Comparison of ENCODE assay signal across 20 cellular contexts in the genomic region with DNA sequence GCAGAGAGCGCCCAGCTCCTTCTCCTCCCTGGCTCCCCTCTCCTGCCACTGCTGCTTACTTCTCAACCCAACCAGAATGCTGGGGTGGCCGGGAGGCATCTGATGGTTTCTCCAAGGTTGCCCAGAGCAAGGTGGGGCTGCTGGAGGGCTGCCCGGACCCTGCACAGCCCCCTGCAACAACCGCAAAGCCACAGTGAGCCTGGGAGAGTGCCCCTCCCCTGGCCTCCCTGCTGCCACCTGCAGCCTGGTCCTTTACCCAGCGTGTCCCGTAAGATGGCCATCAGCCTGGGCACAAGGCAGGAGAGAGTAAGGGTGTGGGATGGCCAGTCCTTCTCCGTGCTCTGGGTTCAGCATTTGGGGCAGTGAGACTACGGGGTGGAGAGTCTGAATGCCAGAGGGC. TPM values are rescaled to one million over a fixed set of nuclear protein-coding genes. Genes with fewer than 3 reads are reported as not detected.
A peak's percentile ranks its signal among the peaks of the same experiment; 100 is the strongest.
DNase-seq lines count a peak whose midpoint lies in the region; ATAC-seq and TF ChIP-seq lines count a peak whose summit lies in the region.
"Had no signal": no experiment of that assay in that cellular context is flagged by ENCODE, and none has a peak within 500 bp of the region (broad histone marks: within the 10 kb centered on the region; RNA-seq: fewer than 3 reads in every experiment).

No MANE protein-coding gene starts in this region.

- H3F3A ChIP-seq in PC-3 (ENCODE audit: low read length, unreplicated experiment) = no peaks in the 10 kb centered on the region

- no peaks in the 10 kb centered on the region for H3K79me2 ChIP-seq in H9 (ENCODE audit: insufficient read depth, low read length)
- H3K79me2 ChIP-seq in PC-3 (ENCODE audit: low read length) = no peaks in the 10 kb centered on the region

- H3K23ac ChIP-seq in H9 (ENCODE audit: insufficient read length, low read depth, low read length) = no peak overlapping the region
- no peak overlapping the region for H3K23ac ChIP-seq in neuronal stem cell (ENCODE audit: low read depth, low read length, poor library complexity)

- H4K8ac ChIP-seq in H9 (replicated peaks; ENCODE audit: insufficient read length, low read depth, low read length) (no peak overlapping the region), neuronal stem cell (ENCODE audit: low read depth, low read length) (no peak overlapping the region)

- H3K27ac ChIP-seq in H9 (ENCODE audit: insufficient read length, low read depth, low read length) (no peak overlapping the region), PC-3 (ENCODE audit: low read length) (no peak overlapping the region), endodermal cell (ENCODE audit: low read depth, low read length) (no peak overlapping the region), neuronal stem cell (replicated peaks; ENCODE audit: low read length) (no peak overlapping the region)
- H3K27ac ChIP-seq: SJCRH30 had no signal

- no peak overlapping the region for H2AK5ac ChIP-seq in H9 (ENCODE audit: insufficient read length, low read length)
- peak overlapping the region; percentile 72 for H2AK5ac ChIP-seq in neuronal stem cell (ENCODE audit: low read depth, low read length)

- H4K20me1 ChIP-seq in H9 (ENCODE audit: control insufficient read depth, insufficient read depth, insufficient read length) (no peaks in the 10 kb centered on the region), PC-3 (ENCODE audit: low read length) (no peaks in the 10 kb centered on the region)

- no peak overlapping the region for H2AFZ ChIP-seq in H9 (ENCODE audit: low read length)
- H2AFZ ChIP-seq in PC-3 (ENCODE audit: low read length) = no peak overlapping the region
- no peak overlapping the region for H2AFZ ChIP-seq in neuronal stem cell (ENCODE audit: low read length)

- no peak overlapping the region for H4K5ac ChIP-seq in H9 (ENCODE audit: insufficient read length, low read depth, low read length)

- H3K27me3 ChIP-seq in H9 (ENCODE audit: insufficient read depth, low read length) = no peaks in the 10 kb centered on the region
- H3K27me3 ChIP-seq in PC-3 (ENCODE audit: low read length) = no peaks in the 10 kb centered on the region
- no peaks in the 10 kb centered on the region for H3K27me3 ChIP-seq in endodermal cell (ENCODE audit: control insufficient read depth, insufficient read depth, low read length, poor library complexity, severe bottlenecking)
- no peaks in the 10 kb centered on the region for H3K27me3 ChIP-seq in neuronal stem cell (ENCODE audit: control insufficient read depth in 3 of 3, insufficient read depth in 3 of 3, low read depth in 1 of 3, low read length in 3 of 3)

- H3K36me3 ChIP-seq in PC-3 (ENCODE audit: low read depth, low read length) = no peaks in the 10 kb centered on the region
- no peaks in the 10 kb centered on the region for H3K36me3 ChIP-seq in endodermal cell (ENCODE audit: control insufficient read depth, insufficient read depth, low read length)
- H3K36me3 ChIP-seq in neuronal stem cell (replicated peaks in 1 of 2; ENCODE audit: control insufficient read depth in 2 of 2, insufficient read depth in 2 of 2, low read length in 2 of 2) = no peaks in the 10 kb centered on the region
- H3K36me3 ChIP-seq: SJCRH30 had no signal

- H3K4me1 Mint-ChIP-seq in H9 (peaks cover 11% of the 10 kb centered on the region in 2 experiments), endodermal cell (peaks cover 2% of the 10 kb centered on the region)
- H3K4me1 Mint-ChIP-seq: CD14-positive monocyte had no signal

- CTCF ChIA-PET in PC-3 (lab: Charles Lee) = no interaction called here

- DNase-seq in H9 = no peak
- no peak for DNase-seq in PC-3
- DNase-seq in endodermal cell = peak; percentile 49
- no peak for DNase-seq in neuronal stem cell (ENCODE audit: low spot score)
- DNase-seq in SKM-1 (lab: John Stamatoyannopoulos, UW; ENCODE audit: unreplicated experiment) = no peak
- DNase-seq in stimulated activated CD8-positive, alpha-beta memory T cell treated with anti-CD3 and anti-CD28 coated beads, Interleukin-4, amount 100 ng/mL, for 48 hours = no peak
- no peak for DNase-seq in AG08395 (ENCODE audit: low spot score)
- DNase-seq: ACHN, DMS79 treated with DMSO at 0.1 percent for 48 hours, GOT3, HFFc6, NCI-H1105 treated with DMSO at 0.1 percent for 48 hours, NCI-H1694 treated with DMSO at 0.1 percent for 48 hours, NCI-H2227 treated with DMSO at 0.1 percent for 48 hours, NCI-H524, NCI-H82, SJCRH30, T-helper 17 cell had no signal

- peak; percentile 64 for ATAC-seq in PC-3
- ATAC-seq: T-helper 17 cell had no signal

- H3K36me3 Mint-ChIP-seq in H9 (ENCODE audit: insufficient read depth in 1 of 3, low read depth in 3 of 3) (peaks cover 0 to 22% (median 5%) of the 10 kb centered on the region in 3 experiments; a peak in 3 of 7 replicates), endodermal cell (ENCODE audit: low read depth) (no peaks in the 10 kb centered on the region)

- H2BK5ac ChIP-seq in H9 (ENCODE audit: insufficient read length, low read length) (no peak overlapping the region), neuronal stem cell (ENCODE audit: low read length) (no peak overlapping the region)

- H3K4ac ChIP-seq in H9 (ENCODE audit: low read depth, low read length) (no peak overlapping the region), neuronal stem cell (ENCODE audit: low read length) (no peak overlapping the region)

- H3K27ac Mint-ChIP-seq in H9 (no peak overlapping the region), endodermal cell (no peak overlapping the region)
- H3K27ac Mint-ChIP-seq: HFFc6 had no signal

- no peaks in the 10 kb centered on the region for H3K9me2 ChIP-seq in PC-3 (replicated peaks; ENCODE audit: low read length)

- H3K14ac ChIP-seq in H9 (ENCODE audit: insufficient read depth, low read length) (no peak overlapping the region; the same call in 1 of the 2 replicates), neuronal stem cell (ENCODE audit: low read length) (no peak overlapping the region)

- TF ChIP-seq CTCF in H9 (conservative IDR thresholded peaks at IDR 0.05) = peak; percentile 25; the same call in 2 of the 3 replicates
- TF ChIP-seq CTCF in PC-3 (conservative IDR thresholded peaks at IDR 0.05; ENCODE audit: low read depth, low read length) = peak; percentile 46
- TF ChIP-seq CTCF in endodermal cell (conservative IDR thresholded peaks at IDR 0.05) = peak; percentile 48

- no peak overlapping the region for H3K4me3 ChIP-seq in PC-3 (ENCODE audit: low read length)
- H3K4me3 ChIP-seq in endodermal cell (ENCODE audit: low read length) = no peak overlapping the region
- no peak overlapping the region for H3K4me3 ChIP-seq in neuronal stem cell (ENCODE audit: low read length in 2 of 2)
- H3K4me3 ChIP-seq: SJCRH30 had no signal

- BruUV-seq in PC-3 (replicated peaks; lab: Mats Ljungman, UMichigan) = no TSS peak

- no peak overlapping the region for H3K18ac ChIP-seq in H9 (ENCODE audit: insufficient read length, low read depth, low read length)
- H3K18ac ChIP-seq in neuronal stem cell (ENCODE audit: low read length) = peak overlapping the region; percentile 44

- H3K23me2 ChIP-seq in H9 (ENCODE audit: insufficient read length, low read depth, low read length, poor library complexity, severe bottlenecking) = no peaks in the 10 kb centered on the region

- H2BK120ac ChIP-seq in H9 (ENCODE audit: low read depth, low read length, poor library complexity, severe bottlenecking) (no peak overlapping the region), neuronal stem cell (ENCODE audit: low read depth, low read length) (no peak overlapping the region)

- H3K4me1 ChIP-seq in H9 (ENCODE audit: insufficient read depth, low read length) = no peaks in the 10 kb centered on the region
- H3K4me1 ChIP-seq in PC-3 (ENCODE audit: insufficient read depth, low read length) = no peaks in the 10 kb centered on the region
- peaks cover 7% of the 10 kb centered on the region for H3K4me1 ChIP-seq in endodermal cell (ENCODE audit: control insufficient read depth, insufficient read depth, low read length)
- peaks cover 0 to 7% of the 10 kb centered on the region in 2 donors for H3K4me1 ChIP-seq in neuronal stem cell (ENCODE audit: control insufficient read depth in 2 of 2, insufficient read depth in 1 of 2, low read depth in 1 of 2, low read length in 2 of 2)
- H3K4me1 ChIP-seq: SJCRH30 had no signal

- H2BK15ac ChIP-seq in H9 (ENCODE audit: low read depth, low read length) (no peak overlapping the region), neuronal stem cell (ENCODE audit: low read length) (peak overlapping the region; percentile 11)

- H3K9me3 ChIP-seq in H9 (ENCODE audit: control insufficient read depth, low read depth, low read length) = no peaks in the 10 kb centered on the region
- H3K9me3 ChIP-seq in PC-3 (ENCODE audit: low read length) = no peaks in the 10 kb centered on the region
- H3K9me3 ChIP-seq in endodermal cell (ENCODE audit: control insufficient read depth, low read length) = no peaks in the 10 kb centered on the region
- peaks cover 0 to 6% of the 10 kb centered on the region in 2 donors for H3K9me3 ChIP-seq in neuronal stem cell (replicated peaks in 1 of 2; ENCODE audit: control insufficient read depth in 2 of 2, insufficient read depth in 1 of 2, low read depth in 1 of 2, low read length in 2 of 2)
- H3K9me3 ChIP-seq: SJCRH30 had no signal

- H4K91ac ChIP-seq in H9 (ENCODE audit: insufficient read length, low read depth, low read length) (no peak overlapping the region), neuronal stem cell (ENCODE audit: low read depth, low read length, poor library complexity) (no peak overlapping the region)

- H2BK20ac ChIP-seq in H9 (ENCODE audit: low read depth, low read length, poor library complexity, severe bottlenecking) = no peak overlapping the region

- H3K4me2 ChIP-seq in H9 (ENCODE audit: insufficient read depth, insufficient read length, low read length) (no peak overlapping the region), PC-3 (ENCODE audit: low read length) (no peak overlapping the region), neuronal stem cell (ENCODE audit: insufficient read depth, low read length, poor library complexity, severe bottlenecking) (no peak overlapping the region)

- no peak overlapping the region for H3T11ph ChIP-seq in H9 (ENCODE audit: low read length)

- H3K27me3 Mint-ChIP-seq in H9 (ENCODE audit: low read depth) (peaks cover 2% of the 10 kb centered on the region; the same call in 1 of the 2 replicates), endodermal cell (ENCODE audit: insufficient read depth) (peaks cover 4% of the 10 kb centered on the region)
- H3K27me3 Mint-ChIP-seq: T-helper 17 cell had no signal

- H3K56ac ChIP-seq in H9 (ENCODE audit: insufficient read length, low read depth, low read length) = no peak overlapping the region

- intact Hi-C loops in PC-3 (cut with micrococcal nuclease) = no loop called here

- H3K79me1 ChIP-seq in H9 (ENCODE audit: insufficient read depth, low read depth, low read length, poor library complexity, severe bottlenecking) (no peaks in the 10 kb centered on the region), neuronal stem cell (ENCODE audit: low read depth, low read length) (no peaks in the 10 kb centered on the region)

- H3K9me3 Mint-ChIP-seq in H9 (peaks cover 0 to 3% of the 10 kb centered on the region in 2 experiments; a peak in 3 of 5 replicates), endodermal cell (peaks cover 6% of the 10 kb centered on the region)

- no CpG with 5 or more reads among the region's 8 CpGs for WGBS in H9 (ENCODE audit: extremely low coverage, insufficient read length, low lambda C conversion rate)
- WGBS in endodermal cell (ENCODE audit: insufficient coverage in 1 of 2, insufficient read length in 1 of 2), 2 experiments = 81% methylated on average over 8 of the region's 8 CpGs; no CpG with 5 or more reads in 1 of the 2 experiments
- WGBS in neuronal stem cell (ENCODE audit: extremely low coverage in 2 of 2, insufficient read length in 2 of 2, insufficient replicate concordance in 1 of 2), 2 donors = no CpG with 5 or more reads among the region's 8 CpGs

- POLR2A ChIA-PET in PC-3 (lab: Charles Lee; ENCODE audit: unreplicated experiment) = no interaction called here

- H3K9ac ChIP-seq in H9 (ENCODE audit: extremely low read depth, insufficient read length, low read length) (no peak overlapping the region), PC-3 (ENCODE audit: low read length) (no peak overlapping the region), endodermal cell (ENCODE audit: extremely low read depth, low read length, poor library complexity, severe bottlenecking) (no peak overlapping the region), neuronal stem cell (ENCODE audit: low read depth, low read length, poor library complexity) (peak overlapping the region; percentile 81)

- H2BK12ac ChIP-seq in H9 (ENCODE audit: insufficient read length, low read depth, low read length) (no peak overlapping the region), neuronal stem cell (ENCODE audit: low read length) (no peak overlapping the region)

- no peak overlapping the region for H3K4me3 Mint-ChIP-seq in H9
- no peak overlapping the region for H3K4me3 Mint-ChIP-seq in endodermal cell
- H3K4me3 Mint-ChIP-seq: CD14-positive monocyte, HFFc6, T-helper 17 cell had no signal

RNA-seq across cellular contexts. Expression of a gene that starts 17.0 kb away (rescaled TPM):
- total RNA-seq in H9 (2021) (1.8 and 1.9 TPM in 2 replicates), PC-3 (2014; rRNA removed) (0.15 and 0.46 TPM in 2 replicates), endodermal cell (10 to 100 TPM in 1 of 2 donors, 1 to 10 TPM in 1; 1.6 to 11.4 TPM)
- 0.50 TPM for polyA plus RNA-seq in endodermal cell (2013, experiment 1 of 2)
- 0.33 TPM for polyA plus RNA-seq in endodermal cell (2013, experiment 2 of 2)
- 3.2 TPM for polyA plus RNA-seq in neuronal stem cell (2013, experiment 1 of 2)
- 3.5 TPM for polyA plus RNA-seq in neuronal stem cell (2013, experiment 2 of 2)
- total RNA-seq: G401, SJCRH30 had no signal

RNA-seq across cellular contexts. Expression of a gene that starts 47.2 kb away (rescaled TPM):
- total RNA-seq in H9 (2021) (5.1 and 6.3 TPM in 2 replicates), PC-3 (2014; rRNA removed) (12.6 and 22.0 TPM in 2 replicates), endodermal cell (under 1 TPM; 0.42 to 0.84 TPM)
- polyA plus RNA-seq in endodermal cell (2013, experiment 1 of 2) = 1.1 TPM
- polyA plus RNA-seq in endodermal cell (2013, experiment 2 of 2) = 0.79 TPM
- 0.91 TPM for polyA plus RNA-seq in neuronal stem cell (2013, experiment 1 of 2)
- polyA plus RNA-seq in neuronal stem cell (2013, experiment 2 of 2) = 0.75 TPM
- total RNA-seq: G401, SJCRH30 had no signal
